32 cellular contexts compared by ENCODE assay signal in genomic region chr1:165501351-165501974, GRCh38. TPM values are rescaled to one million over a fixed set of nuclear protein-coding genes. Genes with fewer than 3 reads are reported as not detected.
"Had no signal": no experiment of that assay in that cellular context is flagged by ENCODE, and none has a peak within 500 bp of the region (broad histone marks: within the 10 kb centered on the region; RNA-seq: fewer than 3 reads in every experiment).

No MANE protein-coding gene starts in this region.

- H3K36me3 ChIP-seq: adrenal gland, ascending aorta, brain microvascular endothelial cell, left lung, ovary, prostate gland, suprapubic skin, tibial nerve had no signal

- H3K4me3 ChIP-seq: adrenal gland, ascending aorta, dorsolateral prefrontal cortex, left lung, ovary, prostate gland, skin epidermis, suprapubic skin, tibial nerve had no signal

- H3K4me3 Mint-ChIP-seq: activated naive CD8-positive, alpha-beta T cell; activated T-cell treated with anti-CD3 and anti-CD28 coated beads, Interleukin-2, amount 50 U/mL, for 24 hours; activated T-helper 17 cell treated with anti-CD3 and anti-CD28 coated beads, Interleukin-2, amount 50 U/mL, for 72 hours; central memory CD8-positive, alpha-beta T cell; effector memory CD8-positive, alpha-beta T cell; natural killer cell; stimulated activated effector memory CD8-positive, alpha-beta T cell treated with anti-CD3 and anti-CD28 coated beads, Interleukin-12 subunit alpha, Interleukin-12 subunit beta, amount 100 ng/mL, for 72 hours; stimulated activated naive CD8-positive, alpha-beta T cell treated with anti-CD3 and anti-CD28 coated beads, Interleukin-15, amount 100 ng/mL, for 72 hours had no signal

- H3K27ac Mint-ChIP-seq: activated naive CD8-positive, alpha-beta T cell; activated T-cell treated with anti-CD3 and anti-CD28 coated beads, Interleukin-2, amount 50 U/mL, for 24 hours; activated T-helper 17 cell treated with anti-CD3 and anti-CD28 coated beads, Interleukin-2, amount 50 U/mL, for 72 hours; effector memory CD8-positive, alpha-beta T cell; natural killer cell; stimulated activated effector memory CD8-positive, alpha-beta T cell treated with anti-CD3 and anti-CD28 coated beads, Interleukin-12 subunit alpha, Interleukin-12 subunit beta, amount 100 ng/mL, for 72 hours; stimulated activated naive CD8-positive, alpha-beta T cell treated with anti-CD3 and anti-CD28 coated beads, Interleukin-15, amount 100 ng/mL, for 72 hours had no signal

- H3K27me3 ChIP-seq: adrenal gland, ascending aorta, brain microvascular endothelial cell, dorsolateral prefrontal cortex, left lung, ovary, suprapubic skin, tibial nerve had no signal

- H3K36me3 Mint-ChIP-seq: activated naive CD8-positive, alpha-beta T cell; natural killer cell; stimulated activated effector memory CD8-positive, alpha-beta T cell treated with anti-CD3 and anti-CD28 coated beads, Interleukin-12 subunit alpha, Interleukin-12 subunit beta, amount 100 ng/mL, for 72 hours had no signal

- H3K4me1 Mint-ChIP-seq: activated T-helper 17 cell treated with anti-CD3 and anti-CD28 coated beads, Interleukin-2, amount 50 U/mL, for 72 hours; central memory CD8-positive, alpha-beta T cell; natural killer cell; stimulated activated effector memory CD8-positive, alpha-beta T cell treated with anti-CD3 and anti-CD28 coated beads, Interleukin-12 subunit alpha, Interleukin-12 subunit beta, amount 100 ng/mL, for 72 hours; stimulated activated naive CD8-positive, alpha-beta T cell treated with anti-CD3 and anti-CD28 coated beads, Interleukin-15, amount 100 ng/mL, for 72 hours had no signal

- ATAC-seq: activated T-helper 17 cell treated with anti-CD3 and anti-CD28 coated beads, Interleukin-2, amount 50 U/mL, for 72 hours; effector memory CD8-positive, alpha-beta T cell; left lung; natural killer cell; stimulated activated effector memory CD8-positive, alpha-beta T cell treated with anti-CD3 and anti-CD28 coated beads, Interleukin-12 subunit alpha, Interleukin-12 subunit beta, amount 100 ng/mL, for 72 hours; stimulated activated naive CD8-positive, alpha-beta T cell treated with anti-CD3 and anti-CD28 coated beads, Interleukin-15, amount 100 ng/mL, for 72 hours had no signal

- H3K4me1 ChIP-seq: adrenal gland, ascending aorta, left lung, prostate gland, suprapubic skin, tibial nerve had no signal

- H3K9me3 Mint-ChIP-seq: activated T-cell treated with anti-CD3 and anti-CD28 coated beads, Interleukin-2, amount 50 U/mL, for 24 hours; activated T-helper 17 cell treated with anti-CD3 and anti-CD28 coated beads, Interleukin-2, amount 50 U/mL, for 72 hours; central memory CD8-positive, alpha-beta T cell; effector memory CD8-positive, alpha-beta T cell; natural killer cell; stimulated activated effector memory CD8-positive, alpha-beta T cell treated with anti-CD3 and anti-CD28 coated beads, Interleukin-12 subunit alpha, Interleukin-12 subunit beta, amount 100 ng/mL, for 72 hours; stimulated activated naive CD8-positive, alpha-beta T cell treated with anti-CD3 and anti-CD28 coated beads, Interleukin-15, amount 100 ng/mL, for 72 hours had no signal

- DNase-seq: activated CD4-positive, alpha-beta T cell treated with anti-CD3 and anti-CD28 coated beads for 1 hour; activated CD4-positive, alpha-beta T cell treated with anti-CD3 and anti-CD28 coated beads, Interleukin-2, amount 50 U/mL, for 1 hour; activated T-cell treated with anti-CD3 and anti-CD28 coated beads, Interleukin-2, amount 50 U/mL, for 24 hours; adrenal gland; brain microvascular endothelial cell; dorsolateral prefrontal cortex; effector memory CD8-positive, alpha-beta T cell; foreskin melanocyte; glutamatergic neuron; hypothalamus; left lung; mammary epithelial cell; midbrain; natural killer cell; ovary; stimulated activated CD4-positive, alpha-beta T cell treated with anti-CD3 and anti-CD28 coated beads, Interleukin-2, amount 100 ng/mL, for 24 hours; stimulated activated naive CD8-positive, alpha-beta T cell treated with anti-CD3 and anti-CD28 coated beads, Interleukin-15, amount 100 ng/mL, for 72 hours; T-helper 1 cell; T-helper 9 cell had no signal

- H3K9me3 ChIP-seq: adrenal gland, ascending aorta, ovary, prostate gland, suprapubic skin, tibial nerve had no signal

- H3K27ac ChIP-seq: adrenal gland, ascending aorta, brain microvascular endothelial cell, dorsolateral prefrontal cortex, left lung, ovary, prostate gland, skin epidermis, suprapubic skin, tibial nerve had no signal

RNA-seq across cellular contexts. Expression of gene LRRC52, which starts 42.3 kb away (rescaled TPM):
- total RNA-seq: activated T-helper 17 cell treated with anti-CD3 and anti-CD28 coated beads, Interleukin-2, amount 50 U/mL, for 72 hours; adrenal gland; ascending aorta; endothelial cell of umbilical vein; fibroblast of lung; left lung; mammary epithelial cell; natural killer cell; ovary; prostate gland; right cardiac atrium; suprapubic skin; tibial nerve; urinary bladder had no signal
- polyA plus RNA-seq: adrenal gland, endothelial cell of umbilical vein, fibroblast of lung, mammary epithelial cell, ovary, urinary bladder had no signal

RNA-seq across cellular contexts. Expression of gene RXRG, which starts 56.5 kb away (rescaled TPM):
- total RNA-seq: activated T-helper 17 cell treated with anti-CD3 and anti-CD28 coated beads, Interleukin-2, amount 50 U/mL, for 72 hours; ascending aorta; endothelial cell of umbilical vein; mammary epithelial cell; natural killer cell had no signal
- polyA plus RNA-seq: endothelial cell of umbilical vein, mammary epithelial cell had no signal
